12 cellular contexts compared by ENCODE assay signal in the genomic region with DNA sequence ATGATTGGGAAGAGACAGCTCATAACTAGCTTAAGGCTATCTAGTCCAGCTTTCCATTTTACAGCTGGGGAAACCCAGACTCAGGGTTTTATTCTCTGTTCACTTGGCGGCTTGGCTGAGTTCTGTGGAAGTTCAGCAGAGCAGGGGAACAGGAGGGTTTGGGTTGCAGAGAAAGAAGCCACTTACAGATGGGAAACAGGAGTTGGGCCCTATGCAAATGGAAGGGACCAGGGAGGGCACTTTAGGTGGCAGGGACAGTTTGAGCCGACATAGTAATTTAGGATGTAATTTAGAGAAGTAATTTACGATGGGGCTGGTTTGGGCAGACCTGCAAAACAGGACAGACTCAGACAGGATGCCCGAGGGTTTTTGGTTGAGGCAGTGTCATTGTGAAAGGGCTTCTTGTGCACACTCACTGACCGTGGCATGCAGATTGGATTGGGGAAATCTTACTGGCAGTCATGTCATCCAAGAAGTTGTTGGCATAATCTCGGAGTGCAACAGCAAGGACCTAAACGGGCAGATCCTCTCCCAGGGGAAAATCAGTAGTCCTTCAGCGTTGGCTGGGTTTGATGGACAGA. TPM values are rescaled to one million over a fixed set of nuclear protein-coding genes. Genes with fewer than 3 reads are reported as not detected.
DNase-seq lines count a peak whose midpoint lies in the region; ATAC-seq lines count a peak whose summit lies in the region.
"Had no signal": no experiment of that assay in that cellular context is flagged by ENCODE, and none has a peak within 500 bp of the region (broad histone marks: within the 10 kb centered on the region; RNA-seq: fewer than 3 reads in every experiment).

No MANE protein-coding gene starts in this region.

- peak overlapping the region; percentile 85 for H3K27ac Mint-ChIP-seq in activated CD4-positive, alpha-beta T cell treated with anti-CD3 and anti-CD28 coated beads for 36 hours
- H3K27ac Mint-ChIP-seq in central memory CD8-positive, alpha-beta T cell (ENCODE audit: low read depth), result peak overlapping the region; percentile 100

- peaks cover 95% of the 10 kb centered on the region for H3K4me1 Mint-ChIP-seq in activated CD4-positive, alpha-beta T cell treated with anti-CD3 and anti-CD28 coated beads for 36 hours
- H3K4me1 Mint-ChIP-seq in central memory CD8-positive, alpha-beta T cell, result peaks cover 100% of the 10 kb centered on the region

- no peak for ATAC-seq in activated CD4-positive, alpha-beta T cell treated with anti-CD3 and anti-CD28 coated beads for 36 hours
- ATAC-seq in central memory CD8-positive, alpha-beta T cell (replicated peaks; ENCODE audit: extremely low read depth, poor library complexity, severe bottlenecking), result no peak
- ATAC-seq: A549 had no signal

- no peaks in the 10 kb centered on the region for H3K9me3 Mint-ChIP-seq in activated CD4-positive, alpha-beta T cell treated with anti-CD3 and anti-CD28 coated beads for 36 hours (ENCODE audit: low read depth)
- no peaks in the 10 kb centered on the region for H3K9me3 Mint-ChIP-seq in central memory CD8-positive, alpha-beta T cell

- peaks cover 68% of the 10 kb centered on the region for H3K36me3 Mint-ChIP-seq in activated CD4-positive, alpha-beta T cell treated with anti-CD3 and anti-CD28 coated beads for 36 hours (ENCODE audit: low read depth)
- peaks cover 39% of the 10 kb centered on the region for H3K36me3 Mint-ChIP-seq in central memory CD8-positive, alpha-beta T cell (ENCODE audit: insufficient read depth)

- H3K4me3 Mint-ChIP-seq in activated CD4-positive, alpha-beta T cell treated with anti-CD3 and anti-CD28 coated beads for 36 hours, result peak overlapping the region; percentile 61
- peak overlapping the region; percentile 77 for H3K4me3 Mint-ChIP-seq in central memory CD8-positive, alpha-beta T cell

- POLR2A ChIA-PET in activated CD4-positive, alpha-beta T cell treated with anti-CD3 and anti-CD28 coated beads for 36 hours (lab: Charles Lee), result interaction anchor here (0.6 to 3.6 kb wide), 6 partner anchors 27 to 81 kb away, joined by 3 to 23 read pairs (median 18); no protein-coding TSS in a partner anchor

- no peaks in the 10 kb centered on the region for H3K27me3 Mint-ChIP-seq in activated CD4-positive, alpha-beta T cell treated with anti-CD3 and anti-CD28 coated beads for 36 hours
- no peaks in the 10 kb centered on the region for H3K27me3 Mint-ChIP-seq in central memory CD8-positive, alpha-beta T cell

- intact Hi-C loops in activated CD4-positive, alpha-beta T cell treated with anti-CD3 and anti-CD28 coated beads for 36 hours (cut with DNase I, micrococcal nuclease), result loop anchor here (1.0 to 10.0 kb wide), 2 partner anchors 59 to 780 kb away; a partner anchor contains a TSS

- CTCF ChIA-PET in activated CD4-positive, alpha-beta T cell treated with anti-CD3 and anti-CD28 coated beads for 36 hours (lab: Charles Lee), result interaction anchor here (0.6 to 4.6 kb wide), 11 partner anchors 19 to 162 kb away, joined by 3 to 40 read pairs (median 4); a partner anchor contains a TSS

- peak; percentile 54 for DNase-seq in activated CD4-positive, alpha-beta T cell treated with anti-CD3 and anti-CD28 coated beads for 36 hours
- DNase-seq in activated CD4-positive, alpha-beta T cell treated with anti-CD3 and anti-CD28 coated beads, Interleukin-2, amount 50 U/mL, for 1 hour, result no peak
- peak; percentile 29 for DNase-seq in MV-4-11 (lab: John Stamatoyannopoulos, UW)
- DNase-seq in central memory CD8-positive, alpha-beta T cell (ENCODE audit: low spot score in 2 of 2), result no peak
- DNase-seq in stimulated activated CD8-positive, alpha-beta memory T cell treated with anti-CD3 and anti-CD28 coated beads, Interleukin-4, amount 100 ng/mL, for 48 hours, result peak; percentile 62
- DNase-seq in NCI-H345 treated with DMSO at 0.1 percent for 48 hours (lab: John Stamatoyannopoulos, UW; ENCODE audit: unreplicated experiment), result no peak
- DNase-seq in epidermal melanocyte (ENCODE audit: insufficient read length, low spot score), result no peak
- DNase-seq in NCI-H510A treated with DMSO at 0.1 percent for 48 hours (lab: John Stamatoyannopoulos, UW), result no peak
- DNase-seq: NCI-H1436 treated with DMSO at 0.1 percent for 48 hours, psoas muscle, T1000 had no signal

RNA-seq across cellular contexts. Expression of a gene that starts 47.3 kb away (rescaled TPM):
- 10 to 100 TPM; 50.3 to 51.9 TPM for total RNA-seq in activated CD4-positive, alpha-beta T cell treated with anti-CD3 and anti-CD28 coated beads for 36 hours

Comparison
In these comparisons a context has a peak if more than half of its experiments do, and no peak if none do; other contexts are left out.
1. DNase-seq: peak in activated CD4-positive, alpha-beta T cell treated with anti-CD3 and anti-CD28 coated beads for 36 hours (single experiment), MV-4-11 (single experiment) and stimulated activated CD8-positive, alpha-beta memory T cell treated with anti-CD3 and anti-CD28 coated beads, Interleukin-4, amount 100 ng/mL, for 48 hours (single experiment); none in activated CD4-positive, alpha-beta T cell treated with anti-CD3 and anti-CD28 coated beads, Interleukin-2, amount 50 U/mL, for 1 hour (single experiment), central memory CD8-positive, alpha-beta T cell (0 of 2), NCI-H345 treated with DMSO at 0.1 percent for 48 hours (single experiment), epidermal melanocyte (single experiment) and NCI-H510A treated with DMSO at 0.1 percent for 48 hours (single experiment).